2 cellular contexts compared by ENCODE assay signal in the genomic region with DNA sequence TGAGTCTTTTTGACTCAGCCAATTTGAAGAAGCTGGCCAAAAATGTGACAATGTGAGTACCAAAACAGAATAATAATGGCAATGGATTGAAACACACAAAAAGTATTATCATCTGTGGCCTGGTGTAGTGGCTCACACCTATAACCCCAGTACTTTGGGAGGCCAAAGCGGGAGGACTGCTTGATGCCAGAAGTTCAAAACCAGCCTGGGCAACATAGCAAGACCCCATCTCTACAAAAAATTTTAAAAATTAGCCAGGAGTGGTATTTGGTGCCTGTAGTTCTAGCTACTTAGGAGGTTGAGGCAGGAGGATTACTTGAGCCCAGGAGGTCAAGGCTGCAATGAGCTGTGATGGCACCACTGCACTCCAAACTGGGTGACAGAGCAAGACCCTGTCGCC.
TF ChIP-seq lines count a peak whose summit lies in the region.

No MANE protein-coding gene starts in this region.

TF ChIP-seq in HepG2, 621 proteins besides CTCF, POLR2A, EP300 and RAD21:
- TF ChIP-seq ZNF678 (CRISPR knock-in tag; IDR thresholded peaks at IDR 0.05): no peak
- TF ChIP-seq ZBTB37 (CRISPR knock-in tag; IDR thresholded peaks at IDR 0.05): no peak
- TF ChIP-seq ZNF121 (CRISPR knock-in tag; IDR thresholded peaks at IDR 0.05): peak; percentile 55; the same call in 1 of the 2 replicates
- TF ChIP-seq ZNF597 (CRISPR knock-in tag; IDR thresholded peaks at IDR 0.05): no peak
- TF ChIP-seq MAZ (IDR thresholded peaks at IDR 0.05; ENCODE audit: borderline replicate concordance, low read depth, low read length): no peak
- no peak for TF ChIP-seq MAZ (CRISPR knock-in tag; IDR thresholded peaks at IDR 0.05; ENCODE audit: low read depth)
- no peak for TF ChIP-seq TAF1 (CRISPR knock-in tag; IDR thresholded peaks at IDR 0.05)
TF ChIP-seq in HepG2: peak in this region for 1.

TF ChIP-seq in K562, 482 proteins besides CTCF, POLR2A, EP300 and RAD21:
- TF ChIP-seq HDAC1 (IDR thresholded peaks at IDR 0.05) (no peak), ZNF121 (CRISPR knock-in tag; conservative IDR thresholded peaks at IDR 0.05) (0 out of 2 replicates have a peak, but pooled peaks have one; percentile 25)
